In genomic region chr20:4113996-4114603, GRCh38 we compare ENCODE assay signal across 14 cellular contexts. TPM values are rescaled to one million over a fixed set of nuclear protein-coding genes. Genes with fewer than 3 reads are reported as not detected.
DNase-seq lines count a peak whose midpoint lies in the region; ATAC-seq and TF ChIP-seq lines count a peak whose summit lies in the region.
"Had no signal": no experiment of that assay in that cellular context is flagged by ENCODE, and none has a peak within 500 bp of the region (broad histone marks: within the 10 kb centered on the region; RNA-seq: fewer than 3 reads in every experiment).

No MANE protein-coding gene starts in this region.

- no peak overlapping the region for H3K4me3 ChIP-seq in BLaER1 treated with 17β-estradiol and CSF1 and Interleukin-3, amounts not matched to agents 10 nM and 100 nM
- no peak overlapping the region for H3K4me3 ChIP-seq in BE2C (ENCODE audit: low read depth, low read length)
- H3K4me3 ChIP-seq: ascending aorta had no signal

- H3K27me3 ChIP-seq in BLaER1 treated with 17β-estradiol and CSF1 and Interleukin-3, amounts not matched to agents 10 nM and 100 nM, result no peaks in the 10 kb centered on the region
- H3K27me3 ChIP-seq in BE2C, result no peaks in the 10 kb centered on the region
- H3K27me3 ChIP-seq: ascending aorta had no signal

- peaks cover 21 to 81% (median 48%) of the 10 kb centered on the region in 10 experiments for H3K4me1 ChIP-seq in BLaER1 treated with 17β-estradiol and CSF1 and Interleukin-3, amounts not matched to agents 10 nM and 100 nM
- no peaks in the 10 kb centered on the region for H3K4me1 ChIP-seq in BE2C

- peak overlapping the region in 1 of 11 experiments; percentile 33; a peak in 1 of 22 replicates for H3K27ac ChIP-seq in BLaER1 treated with 17β-estradiol and CSF1 and Interleukin-3, amounts not matched to agents 10 nM and 100 nM
- H3K27ac ChIP-seq: ascending aorta had no signal

- peak overlapping the region; percentile 19 to 75 (median 57); a peak in 19 of 22 replicates for H3K4me2 ChIP-seq in BLaER1 treated with 17β-estradiol and CSF1 and Interleukin-3, amounts not matched to agents 10 nM and 100 nM

- no peaks in the 10 kb centered on the region for H3K36me3 Mint-ChIP-seq in immature natural killer cell
- H3K36me3 Mint-ChIP-seq: natural killer cell, T-cell had no signal

- H3K4me1 Mint-ChIP-seq in immature natural killer cell, result no peaks in the 10 kb centered on the region
- H3K4me1 Mint-ChIP-seq: natural killer cell had no signal

- H3K9me3 ChIP-seq in BLaER1 treated with 17β-estradiol and CSF1 and Interleukin-3, amounts not matched to agents 10 nM and 100 nM (replicated peaks in 1 of 11), result peaks cover 0 to 14% (median 0%) of the 10 kb centered on the region in 11 experiments; a peak in 4 of 22 replicates
- no peaks in the 10 kb centered on the region for H3K9me3 ChIP-seq in BE2C
- H3K9me3 ChIP-seq: ascending aorta had no signal

- peak; percentile 6 for DNase-seq in GDM1 (lab: John Stamatoyannopoulos, UW)
- DNase-seq in OCI-M1 (lab: John Stamatoyannopoulos, UW), result peak; percentile 67
- peak; percentile 92 for DNase-seq in cerebellar cortex (ENCODE audit: low spot score)
- DNase-seq in immature natural killer cell, result no peak
- no peak for DNase-seq in BE2C
- DNase-seq: activated CD4-positive, alpha-beta T cell treated with anti-CD3 and anti-CD28 coated beads, Interleukin-2, amount 50 U/mL, for 1 hour; DMS79 treated with DMSO at 0.1 percent for 48 hours; HCEC 1CT; natural killer cell; T-cell had no signal

- H3K9me3 Mint-ChIP-seq in immature natural killer cell, result no peaks in the 10 kb centered on the region
- H3K9me3 Mint-ChIP-seq: natural killer cell, T-cell had no signal

- peak overlapping the region in 1 of 11 experiments; percentile 24; a peak in 1 of 22 replicates for H3K9ac ChIP-seq in BLaER1 treated with 17β-estradiol and CSF1 and Interleukin-3, amounts not matched to agents 10 nM and 100 nM

- no peak for TF ChIP-seq CTCF in BE2C (IDR thresholded peaks at IDR 0.05; ENCODE audit: low read depth, low read length)

- H4K20me1 ChIP-seq in BLaER1 treated with 17β-estradiol and CSF1 and Interleukin-3, amounts not matched to agents 10 nM and 100 nM, result no peaks in the 10 kb centered on the region

- peaks cover 0 to 3% (median 3%) of the 10 kb centered on the region in 3 donors for H3K27me3 Mint-ChIP-seq in immature natural killer cell (ENCODE audit: low read depth in 3 of 3)

- no peak overlapping the region for H3K27ac Mint-ChIP-seq in immature natural killer cell
- H3K27ac Mint-ChIP-seq: natural killer cell, T-cell had no signal

- H3K4me3 Mint-ChIP-seq in immature natural killer cell, result no peak overlapping the region
- H3K4me3 Mint-ChIP-seq: natural killer cell, T-cell had no signal

- no peaks in the 10 kb centered on the region for H3K36me3 ChIP-seq in BLaER1 treated with 17β-estradiol and CSF1 and Interleukin-3, amounts not matched to agents 10 nM and 100 nM
- H3K36me3 ChIP-seq in BE2C, result no peaks in the 10 kb centered on the region
- H3K36me3 ChIP-seq: ascending aorta had no signal

- ATAC-seq in GM19397 (IDR thresholded peaks at IDR 0.05; ENCODE audit: unreplicated experiment) (no peak), HG03196 (IDR thresholded peaks at IDR 0.05; ENCODE audit: unreplicated experiment) (no peak)
- ATAC-seq: natural killer cell, T-cell had no signal

RNA-seq across cellular contexts. Expression of gene SMOX, which starts 34.5 kb away (rescaled TPM):
- 1 to 10 TPM in 2 of 3 donors, not detected in 1; 1.5 to 2.7 TPM for polyA plus RNA-seq in immature natural killer cell
- 3.3 TPM for polyA plus RNA-seq in BE2C (2012; ENCODE audit: insufficient read depth, insufficient read length, low read depth)

Comparison
In these comparisons a context has a peak if more than half of its experiments do, and no peak if none do; other contexts are left out.
1. DNase-seq: peak in GDM1 (single experiment), OCI-M1 (single experiment) and cerebellar cortex (single experiment); none in immature natural killer cell (0 of 3) and BE2C (single experiment).